30 cellular contexts compared by ENCODE assay signal in genomic region chr5:94374336-94374735, GRCh38.
"Had no signal": no experiment of that assay in that cellular context is flagged by ENCODE, and none has a peak within 500 bp of the region (broad histone marks: within the 10 kb centered on the region; RNA-seq: fewer than 3 reads in every experiment).

No MANE protein-coding gene starts in this region.

- H3K4me3 ChIP-seq: PC-9 had no signal

- H3K27ac ChIP-seq: PC-9, VCaP had no signal

- H2AFZ ChIP-seq: PC-9 had no signal

- FAIRE-seq: bronchial epithelial cell had no signal

- H3K4me2 ChIP-seq: PC-9 had no signal

- DNase-seq: activated CD4-positive, alpha-beta memory T cell treated with anti-CD3 and anti-CD28 coated beads, Interleukin-2, amount 10 ng/mL, durations not matched to agents 7 days and 5 days; activated CD4-positive, alpha-beta T cell treated with anti-CD3 and anti-CD28 coated beads for 1 hour; activated CD4-positive, alpha-beta T cell treated with anti-CD3 and anti-CD28 coated beads for 48 hours; activated CD4-positive, CD25-positive, alpha-beta regulatory T cell; activated CD8-positive, alpha-beta memory T cell treated with anti-CD3 and anti-CD28 coated beads for 24 hours; activated CD8-positive, alpha-beta memory T cell treated with anti-CD3 and anti-CD28 coated beads, Interleukin-2, amount 10 ng/mL, durations not matched to agents 7 days and 5 days; activated CD8-positive, alpha-beta memory T cell treated with anti-CD3 and anti-CD28 coated beads, Interleukin-2, amount 50 U/mL, for 48 hours; activated effector memory CD4-positive, alpha-beta T cell treated with Interleukin-2 at 50 U/mL for 16 hours; activated naive CD4-positive, alpha-beta T cell treated with anti-CD3 and anti-CD28 coated beads, Interleukin-2, amount 10 ng/mL, durations not matched to agents 7 days and 5 days; activated naive CD8-positive, alpha-beta T cell treated with anti-CD3 and anti-CD28 coated beads, Interleukin-2, amount 50 U/mL, for 24 hours; activated T-cell treated with anti-CD3 and anti-CD28 coated beads, Interleukin-2, amount 50 U/mL, for 48 hours; anterior cingulate cortex; caudate nucleus; NCI-H1105; NCI-H1417 treated with DMSO at 0.1 percent for 48 hours; NCI-H187 treated with DMSO at 0.1 percent for 48 hours; NCI-H2081; NCI-H2171 treated with DMSO at 0.1 percent for 48 hours; NCI-H226; NCI-H446 treated with DMSO at 0.1 percent for 48 hours; NCI-H524; NK-92 treated with Interleukin-12 subunit alpha and Interleukin-12 subunit beta, amount 100 ng/mL, for 24 hours; PC-9; Right ventricle myocardium superior; SW 1271; T-helper 1 cell; T-helper 2 cell; T-helper 9 cell had no signal
